In the genomic region with DNA sequence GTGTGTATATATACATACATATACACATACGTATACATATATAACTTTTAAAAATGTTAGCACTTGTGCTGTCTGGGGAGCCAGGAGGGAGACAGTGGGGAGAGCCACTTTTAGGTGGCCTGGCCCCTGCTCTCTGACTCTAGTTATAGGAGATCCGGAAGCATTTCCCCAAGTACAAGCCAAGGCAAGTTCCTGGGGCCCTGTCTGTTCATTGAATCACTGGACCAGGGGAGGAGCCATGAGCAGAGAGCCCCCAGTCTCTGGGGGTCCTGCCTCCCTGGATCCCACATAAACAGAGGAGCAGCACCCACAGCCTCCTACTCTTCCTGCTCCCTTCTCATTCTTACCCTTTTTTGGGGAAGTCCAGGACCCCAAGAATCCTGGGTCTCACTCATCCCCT, we compare ENCODE assay signal across 18 cellular contexts. TPM values are rescaled to one million over a fixed set of nuclear protein-coding genes. Genes with fewer than 3 reads are reported as not detected.
DNase-seq lines count a peak whose midpoint lies in the region; ATAC-seq, FAIRE-seq and TF ChIP-seq lines count a peak whose summit lies in the region.
"Had no signal": no experiment of that assay in that cellular context is flagged by ENCODE, and none has a peak within 500 bp of the region (broad histone marks: within the 10 kb centered on the region; RNA-seq: fewer than 3 reads in every experiment).

No MANE protein-coding gene starts in this region.

- no peak overlapping the region for H2BK12ac ChIP-seq in neuronal stem cell (ENCODE audit: low read length)

- intact Hi-C loops in mammary epithelial cell (cut with micrococcal nuclease) = no loop called here

- dilution Hi-C loops in mammary epithelial cell (cut with HindIII; ENCODE audit: low sequenced_read_pairs) = no loop called here

- 39% methylated on average over 2 of the region's 2 CpGs for WGBS in mammary epithelial cell (ENCODE audit: low coverage, missing lambda C conversion rate)
- WGBS in neuronal stem cell (ENCODE audit: extremely low coverage in 2 of 2, insufficient read length in 2 of 2, insufficient replicate concordance in 1 of 2), 2 donors = no CpG with 5 or more reads among the region's 2 CpGs

- H3K4me2 ChIP-seq in mammary epithelial cell (ENCODE audit: insufficient read depth, low read depth, low read length) (peak overlapping the region; percentile 71), neuronal stem cell (ENCODE audit: insufficient read depth, low read length, poor library complexity, severe bottlenecking) (no peak overlapping the region)

- ATAC-seq in HG03432 (IDR thresholded peaks at IDR 0.05; ENCODE audit: unreplicated experiment) = peak; percentile 32
- no peak for ATAC-seq in HG03378 (IDR thresholded peaks at IDR 0.05; ENCODE audit: unreplicated experiment)
- ATAC-seq in stimulated activated effector memory CD8-positive, alpha-beta T cell treated with anti-CD3 and anti-CD28 coated beads, Interleukin-12 subunit alpha, Interleukin-12 subunit beta, amount 100 ng/mL, for 72 hours = no peak
- ATAC-seq: naive thymus-derived CD8-positive, alpha-beta T cell; stimulated activated naive CD8-positive, alpha-beta T cell treated with anti-CD3 and anti-CD28 coated beads, Interleukin-15, Interleukin-2, amounts not matched to agents 100 U/mL and 50 U/mL, for 24 hours had no signal

- H3K36me3 ChIP-seq in mammary epithelial cell (ENCODE audit: insufficient read depth, low read length) (no peaks in the 10 kb centered on the region), neuronal stem cell (replicated peaks in 1 of 2; ENCODE audit: control insufficient read depth in 2 of 2, insufficient read depth in 2 of 2, low read length in 2 of 2) (no peaks in the 10 kb centered on the region)
- H3K36me3 ChIP-seq: ascending aorta, BE2C had no signal

- CTCF ChIA-PET in mammary epithelial cell (lab: Charles Lee; ENCODE audit: low non-redundant PET) = no interaction called here

- no peaks in the 10 kb centered on the region for H4K20me1 ChIP-seq in mammary epithelial cell (ENCODE audit: insufficient read depth, low read length)

- no peak for DNase-seq in GM18507 (ENCODE audit: extremely low spot score, insufficient read length, low read depth)
- DNase-seq in mammary epithelial cell = peak; percentile 82
- no peak for DNase-seq in neuronal stem cell (ENCODE audit: low spot score)
- DNase-seq in stimulated activated effector memory CD8-positive, alpha-beta T cell treated with anti-CD3 and anti-CD28 coated beads, Interleukin-12 subunit alpha, Interleukin-12 subunit beta, amount 100 ng/mL, for 72 hours (ENCODE audit: low spot score in 2 of 2) = no peak
- DNase-seq in Kasumi-1 (lab: John Stamatoyannopoulos, UW) = no peak
- DNase-seq in stimulated activated CD4-positive, alpha-beta T cell treated with anti-CD3 and anti-CD28 coated beads, Interleukin-1b, Interleukin-23, amount 100 ng/mL, for 48 hours = no peak
- DNase-seq: activated CD4-positive, alpha-beta T cell treated with anti-CD3 and anti-CD28 coated beads, Interleukin-2, amount 50 U/mL, for 1 hour; BE2C; DMS79 treated with DMSO at 0.1 percent for 48 hours; NCI-H146; NCI-H524 treated with DMSO at 0.1 percent for 48 hours; RPMI8226; stimulated activated naive CD8-positive, alpha-beta T cell treated with anti-CD3 and anti-CD28 coated beads, Interleukin-15, Interleukin-2, amounts not matched to agents 100 U/mL and 50 U/mL, for 24 hours had no signal

- H3K9ac ChIP-seq in mammary epithelial cell (ENCODE audit: insufficient read depth, low read length) (peak overlapping the region; percentile 82), neuronal stem cell (ENCODE audit: low read depth, low read length, poor library complexity) (no peak overlapping the region)

- no peak overlapping the region for H2AK5ac ChIP-seq in neuronal stem cell (ENCODE audit: low read depth, low read length)

- H3K4me3 ChIP-seq in mammary epithelial cell (replicated peaks in 1 of 3; ENCODE audit: insufficient read depth in 1 of 3, low read depth in 2 of 3, low read length in 3 of 3) (no peak overlapping the region), neuronal stem cell (ENCODE audit: low read length in 2 of 2) (no peak overlapping the region)
- H3K4me3 ChIP-seq: ascending aorta had no signal

- no peak overlapping the region for H3K4me3 Mint-ChIP-seq in stimulated activated effector memory CD8-positive, alpha-beta T cell treated with anti-CD3 and anti-CD28 coated beads, Interleukin-12 subunit alpha, Interleukin-12 subunit beta, amount 100 ng/mL, for 72 hours
- H3K4me3 Mint-ChIP-seq: activated T-helper 1 cell treated with anti-CD3 and anti-CD28 coated beads, Interleukin-12 subunit alpha, Interleukin-12 subunit beta, Interleukin-2, Interleukin-4 antibody, amounts not matched to agents 30 ng/mL and 10 ng/mL and 1 ng/mL, durations not matched to agents 14 hours and 24 hours and 36 hours had no signal

- H3K79me1 ChIP-seq in neuronal stem cell (ENCODE audit: low read depth, low read length) = no peaks in the 10 kb centered on the region

- no peaks in the 10 kb centered on the region for H3K9me3 ChIP-seq in mammary epithelial cell (replicated peaks; ENCODE audit: insufficient read depth, low read length)
- H3K9me3 ChIP-seq in neuronal stem cell (replicated peaks in 1 of 2; ENCODE audit: control insufficient read depth in 2 of 2, insufficient read depth in 1 of 2, low read depth in 1 of 2, low read length in 2 of 2) = no peaks in the 10 kb centered on the region
- H3K9me3 ChIP-seq: ascending aorta, BE2C had no signal

- H3K14ac ChIP-seq in neuronal stem cell (ENCODE audit: low read length) = no peak overlapping the region

- H4K8ac ChIP-seq in neuronal stem cell (ENCODE audit: low read depth, low read length) = no peak overlapping the region

- H2AFZ ChIP-seq in mammary epithelial cell (ENCODE audit: low read depth, low read length) = peak overlapping the region; percentile 77
- H2AFZ ChIP-seq in neuronal stem cell (ENCODE audit: low read length) = peak overlapping the region; percentile 65

- peak overlapping the region; percentile 96 for H3K27ac ChIP-seq in mammary epithelial cell (ENCODE audit: insufficient read depth, low read depth, low read length)
- no peak overlapping the region for H3K27ac ChIP-seq in neuronal stem cell (replicated peaks; ENCODE audit: low read length)
- H3K27ac ChIP-seq: ascending aorta had no signal

- H3K27ac Mint-ChIP-seq in stimulated activated effector memory CD8-positive, alpha-beta T cell treated with anti-CD3 and anti-CD28 coated beads, Interleukin-12 subunit alpha, Interleukin-12 subunit beta, amount 100 ng/mL, for 72 hours = no peak overlapping the region
- H3K27ac Mint-ChIP-seq: activated T-helper 1 cell treated with anti-CD3 and anti-CD28 coated beads, Interleukin-12 subunit alpha, Interleukin-12 subunit beta, Interleukin-2, Interleukin-4 antibody, amounts not matched to agents 30 ng/mL and 10 ng/mL and 1 ng/mL, durations not matched to agents 14 hours and 24 hours and 36 hours had no signal

- H3K36me3 Mint-ChIP-seq in stimulated activated effector memory CD8-positive, alpha-beta T cell treated with anti-CD3 and anti-CD28 coated beads, Interleukin-12 subunit alpha, Interleukin-12 subunit beta, amount 100 ng/mL, for 72 hours = no peaks in the 10 kb centered on the region
- H3K36me3 Mint-ChIP-seq: naive thymus-derived CD8-positive, alpha-beta T cell had no signal

- peak overlapping the region; percentile 38 for H3K18ac ChIP-seq in neuronal stem cell (ENCODE audit: low read length)

- no peak overlapping the region for H3K23ac ChIP-seq in neuronal stem cell (ENCODE audit: low read depth, low read length, poor library complexity)

- H3K4ac ChIP-seq in neuronal stem cell (ENCODE audit: low read length) = no peak overlapping the region

- H3K4me1 ChIP-seq in mammary epithelial cell (ENCODE audit: insufficient read depth, low read length) (peaks cover 26% of the 10 kb centered on the region), neuronal stem cell (ENCODE audit: control insufficient read depth in 2 of 2, insufficient read depth in 1 of 2, low read depth in 1 of 2, low read length in 2 of 2) (peaks cover 4 to 11% of the 10 kb centered on the region in 2 donors)
- H3K4me1 ChIP-seq: ascending aorta, BE2C had no signal

- TF ChIP-seq CTCF in mammary epithelial cell (conservative IDR thresholded peaks at IDR 0.05 in 1 of 2, IDR thresholded peaks at IDR 0.05 in 1 of 2; ENCODE audit: extremely low read depth in 1 of 2, insufficient read depth in 1 of 2, low read depth in 1 of 2, low read length in 2 of 2) = no peak

- H3K9me3 Mint-ChIP-seq in stimulated activated effector memory CD8-positive, alpha-beta T cell treated with anti-CD3 and anti-CD28 coated beads, Interleukin-12 subunit alpha, Interleukin-12 subunit beta, amount 100 ng/mL, for 72 hours = no peaks in the 10 kb centered on the region
- H3K9me3 Mint-ChIP-seq: activated T-helper 1 cell treated with anti-CD3 and anti-CD28 coated beads, Interleukin-12 subunit alpha, Interleukin-12 subunit beta, Interleukin-2, Interleukin-4 antibody, amounts not matched to agents 30 ng/mL and 10 ng/mL and 1 ng/mL, durations not matched to agents 14 hours and 24 hours and 36 hours; naive thymus-derived CD8-positive, alpha-beta T cell had no signal

- peaks cover 18% of the 10 kb centered on the region for H3K4me1 Mint-ChIP-seq in stimulated activated effector memory CD8-positive, alpha-beta T cell treated with anti-CD3 and anti-CD28 coated beads, Interleukin-12 subunit alpha, Interleukin-12 subunit beta, amount 100 ng/mL, for 72 hours

- peak; percentile 29 for FAIRE-seq in GM18507 (lab: Jason Lieb, UNC)

- no TSS peak for BruUV-seq in mammary epithelial cell (replicated peaks; lab: Mats Ljungman, UMichigan)

- in situ Hi-C loops in mammary epithelial cell (cut with MboI; ENCODE audit: low sequenced_read_pairs in 2 of 2) = no loop called here

- H2BK5ac ChIP-seq in neuronal stem cell (ENCODE audit: low read length) = no peak overlapping the region

- no peaks in the 10 kb centered on the region for H3K79me2 ChIP-seq in mammary epithelial cell (ENCODE audit: insufficient read depth, low read length)

- H4K91ac ChIP-seq in neuronal stem cell (ENCODE audit: low read depth, low read length, poor library complexity) = no peak overlapping the region

- no peak overlapping the region for H2BK120ac ChIP-seq in neuronal stem cell (ENCODE audit: low read depth, low read length)

- H3K27me3 ChIP-seq in mammary epithelial cell (ENCODE audit: insufficient read depth, low read length) (no peaks in the 10 kb centered on the region), neuronal stem cell (ENCODE audit: control insufficient read depth in 3 of 3, insufficient read depth in 3 of 3, low read depth in 1 of 3, low read length in 3 of 3) (peaks cover 0 to 3% (median 0%) of the 10 kb centered on the region in 3 experiments)
- H3K27me3 ChIP-seq: ascending aorta, BE2C had no signal

- H2BK15ac ChIP-seq in neuronal stem cell (ENCODE audit: low read length) = no peak overlapping the region

RNA-seq across cellular contexts. Expression of gene TMED10, which starts 45.4 kb away (rescaled TPM):
- total RNA-seq in mammary epithelial cell = 100 to 1,000 TPM; 389 to 397 TPM
- polyA plus RNA-seq in mammary epithelial cell = 385 TPM
- polyA minus RNA-seq in mammary epithelial cell = 522 TPM
- 134 TPM for polyA plus RNA-seq in neuronal stem cell (2013, experiment 1 of 2)
- polyA plus RNA-seq in neuronal stem cell (2013, experiment 2 of 2) = 130 TPM

RNA-seq across cellular contexts. Expression of gene FOS, which starts 56.8 kb away (rescaled TPM):
- 100 to 1,000 TPM in 1 of 2 donors, 10 to 100 TPM in 1; 78.5 to 204 TPM for total RNA-seq in mammary epithelial cell
- polyA plus RNA-seq in mammary epithelial cell = 89.9 TPM
- 233 TPM for polyA minus RNA-seq in mammary epithelial cell
- polyA plus RNA-seq in neuronal stem cell (2013, experiment 1 of 2) = 20.4 TPM
- polyA plus RNA-seq in neuronal stem cell (2013, experiment 2 of 2) = 21.0 TPM
